ENCODE assay signal across 18 cellular contexts in genomic region chr5:158155811-158156495, GRCh38.
"Had no signal": no experiment of that assay in that cellular context is flagged by ENCODE, and none has a peak within 500 bp of the region (broad histone marks: within the 10 kb centered on the region; RNA-seq: fewer than 3 reads in every experiment).

No MANE protein-coding gene starts in this region.

- H3K9me3 ChIP-seq: esophagus squamous epithelium, heart left ventricle, mucosa of descending colon, neutrophil, ovary, right atrium auricular region, sigmoid colon, testis, tibial nerve had no signal

- ATAC-seq: heart left ventricle; mucosa of descending colon; naive thymus-derived CD8-positive, alpha-beta T cell had no signal

- H3K27ac ChIP-seq: esophagus squamous epithelium, heart left ventricle, neutrophil, ovary, right atrium auricular region, sigmoid colon, testis, tibial nerve had no signal

- H3K4me3 ChIP-seq: esophagus squamous epithelium, heart left ventricle, mucosa of descending colon, ovary, right atrium auricular region, sigmoid colon, smooth muscle cell, testis, tibial nerve had no signal

- H3K36me3 ChIP-seq: esophagus squamous epithelium, heart left ventricle, neutrophil, ovary, right atrium auricular region, sigmoid colon, tibial nerve had no signal

- H3K4me1 ChIP-seq: sigmoid colon, testis had no signal

- H3K27me3 ChIP-seq: esophagus squamous epithelium, heart left ventricle, neutrophil, ovary, right atrium auricular region, sigmoid colon, testis, tibial nerve had no signal

- DNase-seq: cerebellar nuclear complex; dermis blood vessel endothelial cell; esophagus squamous epithelium; heart left ventricle; hypothalamus; kidney glomerular epithelial cell; mammary epithelial cell; mucosa of descending colon; naive thymus-derived CD8-positive, alpha-beta T cell; ovary; sigmoid colon; stimulated activated CD4-positive, alpha-beta T cell treated with anti-CD3 and anti-CD28 coated beads, Interleukin-2, amount 100 ng/mL, for 48 hours; stimulated activated CD8-positive, alpha-beta memory T cell treated with anti-CD3 and anti-CD28 coated beads, Interleukin-4, amount 100 ng/mL, for 48 hours; testis had no signal

- H3K4me2 ChIP-seq: smooth muscle cell had no signal
